In the genomic region with DNA sequence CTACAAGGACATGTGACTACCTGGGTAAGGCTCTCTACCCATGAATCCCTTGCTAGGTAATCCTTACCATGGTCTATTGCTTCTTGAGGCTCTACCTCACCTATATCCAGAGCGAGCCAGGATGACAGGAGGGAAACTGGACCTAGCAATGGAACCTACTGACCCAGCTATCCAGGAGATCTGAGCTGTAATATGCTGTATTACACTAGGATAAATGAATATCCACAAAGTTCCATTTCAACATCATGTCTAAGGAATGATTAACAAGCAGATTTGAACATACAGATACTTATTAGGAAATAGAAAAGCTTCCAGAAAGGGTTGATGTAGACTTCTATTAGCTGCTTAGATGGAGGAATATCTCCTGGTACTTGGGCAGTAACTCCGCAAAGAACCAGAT, we compare ENCODE assay signal across 17 cellular contexts.
"Had no signal": no experiment of that assay in that cellular context is flagged by ENCODE, and none has a peak within 500 bp of the region (broad histone marks: within the 10 kb centered on the region; RNA-seq: fewer than 3 reads in every experiment).

No MANE protein-coding gene starts in this region.

- ATAC-seq: stimulated activated naive CD8-positive, alpha-beta T cell treated with anti-CD3 and anti-CD28 coated beads, Interleukin-15, amount 100 ng/mL, for 72 hours had no signal

- H3K36me3 ChIP-seq: adrenal gland, brain microvascular endothelial cell, right atrium auricular region, upper lobe of left lung, WERI-Rb-1 had no signal

- H3K9me3 ChIP-seq: adrenal gland, right atrium auricular region, upper lobe of left lung had no signal

- DNase-seq: activated CD4-positive, alpha-beta memory T cell treated with anti-CD3 and anti-CD28 coated beads for 36 hours; activated CD4-positive, alpha-beta T cell treated with anti-CD3 and anti-CD28 coated beads for 36 hours; activated effector memory CD4-positive, alpha-beta T cell treated with anti-CD3 and anti-CD28 coated beads, Interleukin-2, amount 50 U/mL, for 16 hours; activated T-cell treated with anti-CD3 and anti-CD28 coated beads, Interleukin-2, amount 50 U/mL, for 4 hours; cortex of kidney; effector memory CD4-positive, alpha-beta T cell; head of caudate nucleus; left colon; stimulated activated naive CD8-positive, alpha-beta T cell treated with anti-CD3 and anti-CD28 coated beads, Interleukin-15, amount 100 ng/mL, for 72 hours; upper lobe of left lung; WERI-Rb-1 had no signal

- H3K27ac Mint-ChIP-seq: activated CD4-positive, alpha-beta memory T cell treated with anti-CD3 and anti-CD28 coated beads for 36 hours; activated CD4-positive, alpha-beta T cell treated with anti-CD3 and anti-CD28 coated beads for 36 hours; activated naive CD4-positive, alpha-beta T cell treated with anti-CD3 and anti-CD28 coated beads, Interleukin-2, amount 50 U/mL, for 24 hours; stimulated activated naive CD8-positive, alpha-beta T cell treated with anti-CD3 and anti-CD28 coated beads, Interleukin-15, amount 100 ng/mL, for 72 hours had no signal

- H3K4me3 ChIP-seq: adrenal gland, right atrium auricular region, skin epidermis, upper lobe of left lung had no signal

- H3K27ac ChIP-seq: brain microvascular endothelial cell, right atrium auricular region, upper lobe of left lung, WERI-Rb-1 had no signal

- H3K27me3 ChIP-seq: adrenal gland, brain microvascular endothelial cell, right atrium auricular region, upper lobe of left lung had no signal

- H3K4me3 Mint-ChIP-seq: activated CD4-positive, alpha-beta memory T cell treated with anti-CD3 and anti-CD28 coated beads for 36 hours; activated CD4-positive, alpha-beta T cell treated with anti-CD3 and anti-CD28 coated beads for 36 hours; activated naive CD4-positive, alpha-beta T cell treated with anti-CD3 and anti-CD28 coated beads, Interleukin-2, amount 50 U/mL, for 24 hours; activated T-cell treated with anti-CD3 and anti-CD28 coated beads, Interleukin-2, amount 50 U/mL, for 4 hours; stimulated activated naive CD8-positive, alpha-beta T cell treated with anti-CD3 and anti-CD28 coated beads, Interleukin-15, amount 100 ng/mL, for 72 hours had no signal

- H3K4me1 ChIP-seq: right atrium auricular region had no signal

- FAIRE-seq: frontal cortex had no signal

- H3K27me3 Mint-ChIP-seq: activated CD4-positive, alpha-beta memory T cell treated with anti-CD3 and anti-CD28 coated beads for 36 hours; activated CD4-positive, alpha-beta T cell treated with anti-CD3 and anti-CD28 coated beads for 36 hours; activated naive CD4-positive, alpha-beta T cell treated with anti-CD3 and anti-CD28 coated beads, Interleukin-2, amount 50 U/mL, for 24 hours; stimulated activated naive CD8-positive, alpha-beta T cell treated with anti-CD3 and anti-CD28 coated beads, Interleukin-15, amount 100 ng/mL, for 72 hours had no signal
